ENCODE assay signal across 19 cellular contexts in the genomic region with DNA sequence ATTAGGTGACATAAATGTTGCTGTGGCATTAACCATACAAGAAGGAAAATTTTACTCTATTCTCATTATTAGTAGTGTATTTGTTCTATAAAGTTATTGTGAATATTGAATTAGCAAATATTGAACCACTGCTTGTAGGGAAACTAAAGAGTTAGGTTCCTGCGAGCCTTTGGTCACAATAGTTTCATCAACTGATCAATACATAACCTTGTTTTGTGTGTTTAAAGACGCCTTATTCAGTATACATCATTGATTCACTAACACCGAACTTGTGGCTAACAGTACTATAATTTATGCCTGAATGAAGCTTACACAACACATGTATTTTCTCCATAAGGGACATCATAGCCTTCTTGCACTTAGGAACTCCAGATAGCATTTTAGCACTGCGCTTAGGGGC. TPM values are rescaled to one million over a fixed set of nuclear protein-coding genes. Genes with fewer than 3 reads are reported as not detected.
A peak's percentile ranks its signal among the peaks of the same experiment; 100 is the strongest.
DNase-seq lines count a peak whose midpoint lies in the region; ATAC-seq, FAIRE-seq and TF ChIP-seq lines count a peak whose summit lies in the region.
"Had no signal": no experiment of that assay in that cellular context is flagged by ENCODE, and none has a peak within 500 bp of the region (broad histone marks: within the 10 kb centered on the region; RNA-seq: fewer than 3 reads in every experiment).

No MANE protein-coding gene starts in this region.

- peaks cover 72% of the 10 kb centered on the region for H3K4me1 ChIP-seq in HepG2 (ENCODE audit: insufficient read depth, low read length)
- H3K4me1 ChIP-seq in right lobe of liver: peaks cover 0 to 36% (median 6%) of the 10 kb centered on the region in 4 donors
- H3K4me1 ChIP-seq: BE2C had no signal

- H2AFZ ChIP-seq in HepG2 (ENCODE audit: low read length): no peak overlapping the region
- H2AFZ ChIP-seq: GM23338 had no signal

- no peaks in the 10 kb centered on the region for H3K9me3 ChIP-seq in HepG2 (ENCODE audit: low read length)
- no peaks in the 10 kb centered on the region for H3K9me3 ChIP-seq in right lobe of liver
- H3K9me3 ChIP-seq: BE2C had no signal

- CTCF ChIA-PET in HepG2 (lab: Yijun Ruan, JAX; ENCODE audit: low intra/inter-chr PET ratio, low total read pairs): no interaction called here

- DNase-seq in HepG2 (ENCODE audit: low spot score) (no peak), right lobe of liver (no peak), HTR-8/SVneo (ENCODE audit: insufficient read length, low spot score) (no peak), nephron progenitor cell (no peak), glutamatergic neuron (no peak)
- DNase-seq in stimulated activated effector memory CD8-positive, alpha-beta T cell treated with anti-CD3 and anti-CD28 coated beads, Interleukin-12 subunit alpha, Interleukin-12 subunit beta, amount 100 ng/mL, for 72 hours (ENCODE audit: low spot score in 2 of 2): no peak
- DNase-seq: ACHN; BE2C; C1 segment of cervical spinal cord; Calu3; CD8-positive, alpha-beta T cell; DMS79 treated with DMSO at 0.1 percent for 48 hours; GF-D8; H7; IMR-90 had no signal

- no peak for TF ChIP-seq CTCF in HepG2 (CRISPR knock-in tag; IDR thresholded peaks at IDR 0.05)
- TF ChIP-seq CTCF in right lobe of liver (IDR thresholded peaks at IDR 0.05): no peak
- no peak for TF ChIP-seq CTCF in nephron progenitor cell (IDR thresholded peaks at IDR 0.05)
- TF ChIP-seq CTCF in glutamatergic neuron (IDR thresholded peaks at IDR 0.05; ENCODE audit: partially characterized antibody, unreplicated experiment): no peak

- no peaks in the 10 kb centered on the region for H4K20me1 ChIP-seq in HepG2 (ENCODE audit: insufficient read depth, low read length)

- intact Hi-C loops in HepG2 (cut with micrococcal nuclease; ENCODE audit: unreplicated experiment): loop anchor here (5.0 kb wide), 1 partner anchor 40 kb away; no protein-coding TSS in a partner anchor
- intact Hi-C loops in right lobe of liver (cut with DNase I): no loop called here

- peak overlapping the region; percentile 47 for H3K27ac Mint-ChIP-seq in nephron progenitor cell
- no peak overlapping the region for H3K27ac Mint-ChIP-seq in glutamatergic neuron (ENCODE audit: unreplicated experiment)
- H3K27ac Mint-ChIP-seq in stimulated activated effector memory CD8-positive, alpha-beta T cell treated with anti-CD3 and anti-CD28 coated beads, Interleukin-12 subunit alpha, Interleukin-12 subunit beta, amount 100 ng/mL, for 72 hours: no peak overlapping the region
- H3K27ac Mint-ChIP-seq: CD8-positive, alpha-beta T cell; GM23338 had no signal

- no peaks in the 10 kb centered on the region for H3K4me1 Mint-ChIP-seq in nephron progenitor cell
- H3K4me1 Mint-ChIP-seq in glutamatergic neuron (ENCODE audit: low read depth, unreplicated experiment): no peaks in the 10 kb centered on the region
- peaks cover 37% of the 10 kb centered on the region for H3K4me1 Mint-ChIP-seq in stimulated activated effector memory CD8-positive, alpha-beta T cell treated with anti-CD3 and anti-CD28 coated beads, Interleukin-12 subunit alpha, Interleukin-12 subunit beta, amount 100 ng/mL, for 72 hours
- H3K4me1 Mint-ChIP-seq: GM23338 had no signal

- TF ChIP-seq EP300 in HepG2 (IDR thresholded peaks at IDR 0.05; ENCODE audit: low read depth in 2 of 2, low read length in 2 of 2) (no peak), HepG2 (CRISPR knock-in tag; IDR thresholded peaks at IDR 0.05; ENCODE audit: borderline replicate concordance) (no peak)

- H3K36me3 Mint-ChIP-seq in nephron progenitor cell (ENCODE audit: low read depth): peaks cover 71% of the 10 kb centered on the region
- H3K36me3 Mint-ChIP-seq in glutamatergic neuron (ENCODE audit: unreplicated experiment): no peaks in the 10 kb centered on the region
- H3K36me3 Mint-ChIP-seq in stimulated activated effector memory CD8-positive, alpha-beta T cell treated with anti-CD3 and anti-CD28 coated beads, Interleukin-12 subunit alpha, Interleukin-12 subunit beta, amount 100 ng/mL, for 72 hours: peaks cover 48% of the 10 kb centered on the region

- H3K4me3 Mint-ChIP-seq in nephron progenitor cell (no peak overlapping the region), glutamatergic neuron (ENCODE audit: unreplicated experiment) (no peak overlapping the region)
- no peak overlapping the region for H3K4me3 Mint-ChIP-seq in stimulated activated effector memory CD8-positive, alpha-beta T cell treated with anti-CD3 and anti-CD28 coated beads, Interleukin-12 subunit alpha, Interleukin-12 subunit beta, amount 100 ng/mL, for 72 hours
- H3K4me3 Mint-ChIP-seq: CD8-positive, alpha-beta T cell; GM23338 had no signal

- H3K27ac ChIP-seq in HepG2 (ENCODE audit: extremely low read length, insufficient read depth, low read length) (peak overlapping the region; percentile 62), right lobe of liver (no peak overlapping the region)

- in situ Hi-C loops in HepG2 (cut with HindIII; ENCODE audit: extremely low pct_ligation_motif_present, low pct_unique_long_range_greater_than_20kb): no loop called here

- peaks cover 50% of the 10 kb centered on the region for H3K79me2 ChIP-seq in HepG2 (ENCODE audit: insufficient read depth, low read length)

- TF ChIP-seq RAD21 in HepG2 (CRISPR knock-in tag; IDR thresholded peaks at IDR 0.05): no peak

- WGBS in HepG2 (ENCODE audit: low lambda C conversion rate): 51% methylated on average over 4 of the region's 4 CpGs
- WGBS in right lobe of liver (ENCODE audit: insufficient coverage, low coverage, low lambda C conversion rate, missing lambda C conversion rate): 39% methylated on average over 4 of the region's 4 CpGs

- POLR2A ChIA-PET in HepG2 (lab: Yijun Ruan, JAX): interaction anchor here (1.4 to 1.9 kb wide), 3 partner anchors 9 to 42 kb away, joined by 5 to 11 read pairs (median 8); no protein-coding TSS in a partner anchor

- H3K27me3 ChIP-seq in HepG2 (ENCODE audit: control insufficient read depth in 1 of 2, insufficient read depth in 2 of 2, low read length in 2 of 2) (no peaks in the 10 kb centered on the region), right lobe of liver (no peaks in the 10 kb centered on the region)
- H3K27me3 ChIP-seq: BE2C had no signal

- H3K36me3 ChIP-seq in HepG2 (replicated peaks in 1 of 2; ENCODE audit: control insufficient read depth in 1 of 2, insufficient read depth in 2 of 2, low read length in 2 of 2): peaks cover 8 to 54% of the 10 kb centered on the region in 2 experiments
- peaks cover 0 to 6% (median 0%) of the 10 kb centered on the region in 4 donors for H3K36me3 ChIP-seq in right lobe of liver
- H3K36me3 ChIP-seq: BE2C had no signal

- peak overlapping the region; percentile 9; the same call in 1 of the 2 replicates for H3K9ac ChIP-seq in HepG2 (ENCODE audit: insufficient read depth, low read depth, low read length)

- ATAC-seq in HepG2: no peak
- ATAC-seq in right lobe of liver: no peak
- ATAC-seq in HG03378 (IDR thresholded peaks at IDR 0.05; ENCODE audit: unreplicated experiment): no peak
- no peak for ATAC-seq in stimulated activated effector memory CD8-positive, alpha-beta T cell treated with anti-CD3 and anti-CD28 coated beads, Interleukin-12 subunit alpha, Interleukin-12 subunit beta, amount 100 ng/mL, for 72 hours
- ATAC-seq: CD8-positive, alpha-beta T cell; GM23338; HCT116; K562 had no signal

- no peak for TF ChIP-seq POLR2A in HepG2 (IDR thresholded peaks at IDR 0.05; ENCODE audit: insufficient read depth in 1 of 2, low read depth in 2 of 2, low read length in 2 of 2)
- TF ChIP-seq POLR2A in right lobe of liver (IDR thresholded peaks at IDR 0.05): no peak

- H3K9me3 Mint-ChIP-seq in nephron progenitor cell (peaks cover 2% of the 10 kb centered on the region), glutamatergic neuron (ENCODE audit: unreplicated experiment) (no peaks in the 10 kb centered on the region)
- H3K9me3 Mint-ChIP-seq in stimulated activated effector memory CD8-positive, alpha-beta T cell treated with anti-CD3 and anti-CD28 coated beads, Interleukin-12 subunit alpha, Interleukin-12 subunit beta, amount 100 ng/mL, for 72 hours: no peaks in the 10 kb centered on the region
- H3K9me3 Mint-ChIP-seq: CD8-positive, alpha-beta T cell; GM23338 had no signal

- H3K27me3 Mint-ChIP-seq in nephron progenitor cell (ENCODE audit: low read depth, poor library complexity) (no peaks in the 10 kb centered on the region), glutamatergic neuron (ENCODE audit: unreplicated experiment) (no peaks in the 10 kb centered on the region)

- FAIRE-seq in HepG2 (lab: Jason Lieb, UNC) (no peak), HTR-8/SVneo (lab: Jason Lieb, UNC) (peak; percentile 44)
- FAIRE-seq: K562 had no signal

- peak overlapping the region; percentile 2; the same call in 1 of the 2 replicates for H3K4me2 ChIP-seq in HepG2 (ENCODE audit: low read depth, low read length)
- H3K4me2 ChIP-seq: GM23338 had no signal

- BruUV-seq in HepG2 (replicated peaks; lab: Mats Ljungman, UMichigan): no TSS peak

- H3K4me3 ChIP-seq in HepG2 (replicated peaks in 1 of 3; ENCODE audit: insufficient read depth in 1 of 3, low read depth in 2 of 3, low read length in 3 of 3): no peak overlapping the region
- H3K4me3 ChIP-seq in right lobe of liver: no peak overlapping the region
- H3K4me3 ChIP-seq: GM23338, K562 had no signal

RNA-seq across cellular contexts. Expression of a gene that starts 36.9 kb away (rescaled TPM):
- total RNA-seq in HepG2 (2016; rRNA removed; fragmentation: Illumina TruSeq; extraction: Trizol): 64.7 and 75.4 TPM in 2 replicates
- total RNA-seq in HepG2 (2016; cell fraction: cytosol; rRNA removed; fragmentation: Illumina TruSeq; extraction: Trizol; ENCODE audit: low read depth): 23.8 and 25.8 TPM in 2 replicates
- 63.0 and 68.2 TPM in 2 replicates for total RNA-seq in HepG2 (2016; cell fraction: insoluble cytoplasmic fraction; rRNA removed; fragmentation: Illumina TruSeq; extraction: Trizol)
- 73.0 and 83.1 TPM in 2 replicates for total RNA-seq in HepG2 (2016; cell fraction: membrane; rRNA removed; fragmentation: Illumina TruSeq; extraction: Trizol)
- total RNA-seq in HepG2 (2016; cell fraction: nucleus; rRNA removed; fragmentation: Illumina TruSeq; extraction: Trizol): 56.5 and 65.0 TPM in 2 replicates
- 66.7 and 77.5 TPM in 2 replicates for polyA plus RNA-seq in HepG2 (2011; rRNA removed)
- 24.3 and 39.3 TPM in 2 replicates for polyA plus RNA-seq in HepG2 (2011; cell fraction: cytosol; rRNA removed)
- polyA plus RNA-seq in HepG2 (2011; cell fraction: nucleus; rRNA removed): 45.4 and 50.4 TPM in 2 replicates
- 75.2 and 93.6 TPM in 2 replicates for polyA plus RNA-seq in HepG2 (2012)
- 9.0 and 9.6 TPM in 2 replicates for polyA plus RNA-seq in HepG2 (2016; cell fraction: cytosol; fragmentation: Illumina TruSeq; extraction: Trizol; ENCODE audit: low read depth)
- polyA plus RNA-seq in HepG2 (2016; cell fraction: insoluble cytoplasmic fraction; fragmentation: Illumina TruSeq; extraction: Trizol; ENCODE audit: low read depth): 54.6 and 54.7 TPM in 2 replicates
- polyA plus RNA-seq in HepG2 (2016; cell fraction: membrane; fragmentation: Illumina TruSeq; extraction: Trizol; ENCODE audit: low read depth): 35.4 and 35.8 TPM in 2 replicates
- 77.5 and 83.9 TPM in 2 replicates for polyA plus RNA-seq in HepG2 (2016; cell fraction: nucleus; fragmentation: Illumina TruSeq; extraction: Trizol; ENCODE audit: insufficient read depth, low read depth)
- 7.4 and 30.0 TPM in 2 replicates for polyA minus RNA-seq in HepG2 (2011; rRNA and poly(A)+ RNA removed; ENCODE audit: low replicate concordance)
- 58.1 and 59.1 TPM in 2 replicates for polyA minus RNA-seq in HepG2 (2011; cell fraction: cytosol; rRNA and poly(A)+ RNA removed)
- polyA minus RNA-seq in HepG2 (2011; cell fraction: nucleus; rRNA and poly(A)+ RNA removed): 143 and 153 TPM in 2 replicates
- 10 to 100 TPM; 11.6 to 12.5 (median 12.2) TPM for total RNA-seq in right lobe of liver
- 18.7 TPM for total RNA-seq in glutamatergic neuron (ENCODE audit: unreplicated experiment)
